ENCODE assay signal across 12 cellular contexts in the genomic region with DNA sequence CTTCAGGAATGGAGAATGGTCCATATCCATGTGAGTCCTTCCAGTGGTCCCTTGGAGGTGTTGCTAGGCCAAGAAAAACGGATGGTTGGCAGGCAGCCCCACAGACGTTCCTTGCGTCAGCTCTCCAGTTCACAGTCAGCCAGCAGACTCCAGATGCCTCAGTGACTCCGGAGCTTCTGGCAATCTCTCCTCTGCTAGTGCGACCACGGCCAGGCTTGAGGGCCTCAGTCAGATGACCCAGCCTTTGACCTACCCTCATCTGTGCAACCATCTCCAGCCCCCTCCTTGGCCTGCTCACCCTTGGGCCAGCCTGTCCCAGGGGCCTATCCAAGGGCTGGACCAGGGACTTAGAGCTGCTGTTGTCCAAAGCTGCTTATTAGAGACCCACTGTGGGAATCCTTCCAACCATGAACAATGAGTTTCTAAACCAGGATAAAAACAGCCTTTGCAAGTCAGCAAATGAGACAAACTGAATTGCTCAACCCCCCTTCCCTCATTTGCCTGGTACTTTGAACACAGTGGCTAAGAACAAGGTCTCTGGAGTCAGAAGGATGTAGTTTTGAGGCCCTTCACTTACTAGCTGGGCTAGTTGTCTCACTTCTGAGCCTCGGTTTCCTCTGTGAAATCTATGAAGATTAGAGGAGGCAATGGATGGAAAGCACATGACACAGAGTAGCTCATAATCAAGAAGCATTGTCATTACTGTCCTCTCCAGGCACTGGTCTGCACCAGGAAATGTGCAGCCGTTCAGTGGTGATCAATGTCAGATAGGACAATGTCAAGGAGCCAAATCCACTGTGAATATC. TPM values are rescaled to one million over a fixed set of nuclear protein-coding genes. Genes with fewer than 3 reads are reported as not detected.
DNase-seq lines count a peak whose midpoint lies in the region; ATAC-seq and TF ChIP-seq lines count a peak whose summit lies in the region.
"Had no signal": no experiment of that assay in that cellular context is flagged by ENCODE, and none has a peak within 500 bp of the region (broad histone marks: within the 10 kb centered on the region; RNA-seq: fewer than 3 reads in every experiment).

No MANE protein-coding gene starts in this region.

- TF ChIP-seq POLR2A in upper lobe of left lung (IDR thresholded peaks at IDR 0.05): no peak

- no peaks in the 10 kb centered on the region for H3K9me3 ChIP-seq in upper lobe of left lung
- H3K9me3 ChIP-seq: A549, Peyer's patch had no signal

- intact Hi-C loops in head of caudate nucleus (cut with DNase I): no loop called here

- H3K36me3 Mint-ChIP-seq in T-helper 2 cell treated with Interferon-gamma antibody and Interleukin-4, amounts not matched to agents 5 μg/mL and 100 μg/mL, for 36 hours (ENCODE audit: low read depth): peaks cover 33% of the 10 kb centered on the region
- peaks cover 39% of the 10 kb centered on the region for H3K36me3 Mint-ChIP-seq in nephron progenitor cell (ENCODE audit: low read depth)

- TF ChIP-seq EP300 in upper lobe of left lung (IDR thresholded peaks at IDR 0.05): no peak

- H3K27ac Mint-ChIP-seq in T-helper 2 cell treated with Interferon-gamma antibody and Interleukin-4, amounts not matched to agents 5 μg/mL and 100 μg/mL, for 36 hours: no peak overlapping the region
- peak overlapping the region; percentile 66 for H3K27ac Mint-ChIP-seq in nephron progenitor cell
- H3K27ac Mint-ChIP-seq: activated CD4-positive, alpha-beta T cell treated with anti-CD3 and anti-CD28 coated beads for 36 hours had no signal

- WGBS in upper lobe of left lung, 2 donors: 53 to 55% methylated on average over 2 to 8 of the region's 8 CpGs

- H3K4me3 ChIP-seq in upper lobe of left lung: no peak overlapping the region
- H3K4me3 ChIP-seq: A549, Peyer's patch had no signal

- H3K4me1 ChIP-seq in upper lobe of left lung: peaks cover 6 to 17% (median 12%) of the 10 kb centered on the region in 4 donors
- H3K4me1 ChIP-seq: A549, Peyer's patch had no signal

- no peak overlapping the region for H3K4me3 Mint-ChIP-seq in T-helper 2 cell treated with Interferon-gamma antibody and Interleukin-4, amounts not matched to agents 5 μg/mL and 100 μg/mL, for 36 hours
- no peak overlapping the region for H3K4me3 Mint-ChIP-seq in nephron progenitor cell
- H3K4me3 Mint-ChIP-seq: activated CD4-positive, alpha-beta T cell treated with anti-CD3 and anti-CD28 coated beads for 36 hours had no signal

- H3K36me3 ChIP-seq in upper lobe of left lung: peaks cover 0 to 34% (median 12%) of the 10 kb centered on the region in 4 donors

- no peaks in the 10 kb centered on the region for H3K4me1 Mint-ChIP-seq in T-helper 2 cell treated with Interferon-gamma antibody and Interleukin-4, amounts not matched to agents 5 μg/mL and 100 μg/mL, for 36 hours (ENCODE audit: low read depth)
- peaks cover 13% of the 10 kb centered on the region for H3K4me1 Mint-ChIP-seq in nephron progenitor cell
- H3K4me1 Mint-ChIP-seq: activated CD4-positive, alpha-beta T cell treated with anti-CD3 and anti-CD28 coated beads for 36 hours had no signal

- DNase-seq in T-helper 2 cell treated with Interferon-gamma antibody and Interleukin-4, amounts not matched to agents 5 μg/mL and 100 μg/mL, for 36 hours (ENCODE audit: low spot score): peak; percentile 2
- DNase-seq in T-helper 2 cell: no peak
- peak in 40 of 42 donors; percentile 25 to 90 (median 71) for DNase-seq in head of caudate nucleus
- no peak for DNase-seq in nephron progenitor cell
- no peak for DNase-seq in upper lobe of left lung
- DNase-seq in RKO (ENCODE audit: low spot score): no peak
- no peak for DNase-seq in NCI-H82 (lab: John Stamatoyannopoulos, UW)
- DNase-seq: activated CD4-positive, alpha-beta T cell treated with anti-CD3 and anti-CD28 coated beads for 36 hours; stimulated activated CD4-positive, alpha-beta T cell treated with anti-CD3 and anti-CD28 coated beads, Interleukin-12 subunit alpha, Interleukin-12 subunit beta, amount 100 ng/mL, for 4 hours had no signal

- ATAC-seq in upper lobe of left lung (ENCODE audit: low FRiP score in 2 of 2): peak; percentile 76 to 93
- ATAC-seq in HG02610 (IDR thresholded peaks at IDR 0.05; ENCODE audit: unreplicated experiment): no peak

- no peaks in the 10 kb centered on the region for H3K27me3 ChIP-seq in upper lobe of left lung
- H3K27me3 ChIP-seq: Peyer's patch had no signal

- no peaks in the 10 kb centered on the region for H3K9me3 Mint-ChIP-seq in T-helper 2 cell treated with Interferon-gamma antibody and Interleukin-4, amounts not matched to agents 5 μg/mL and 100 μg/mL, for 36 hours
- H3K9me3 Mint-ChIP-seq in nephron progenitor cell: peaks cover 6% of the 10 kb centered on the region

- TF ChIP-seq CTCF in nephron progenitor cell (IDR thresholded peaks at IDR 0.05): no peak
- no peak for TF ChIP-seq CTCF in upper lobe of left lung (IDR thresholded peaks at IDR 0.05)

- H3K27me3 Mint-ChIP-seq in T-helper 2 cell treated with Interferon-gamma antibody and Interleukin-4, amounts not matched to agents 5 μg/mL and 100 μg/mL, for 36 hours (ENCODE audit: low read depth): no peaks in the 10 kb centered on the region
- H3K27me3 Mint-ChIP-seq in nephron progenitor cell (ENCODE audit: low read depth, poor library complexity): peaks cover 3% of the 10 kb centered on the region
- H3K27me3 Mint-ChIP-seq: activated CD4-positive, alpha-beta T cell treated with anti-CD3 and anti-CD28 coated beads for 36 hours had no signal

- H3K27ac ChIP-seq in upper lobe of left lung: peak overlapping the region in 3 of 4 donors; percentile 8 to 57 (median 27)
- H3K27ac ChIP-seq: A549 had no signal

RNA-seq across cellular contexts. Expression of a gene that starts 44.8 kb away (rescaled TPM):
- total RNA-seq in upper lobe of left lung: 100 to 1,000 TPM in 2 of 6 donors, 10 to 100 TPM in 4; 62.9 to 110 (median 81.5) TPM

Comparison
In these comparisons a context has a peak if more than half of its experiments do, and no peak if none do; other contexts are left out.
1. DNase-seq: peak in T-helper 2 cell treated with Interferon-gamma antibody and Interleukin-4, amounts not matched to agents 5 μg/mL and 100 μg/mL, for 36 hours (single experiment) and head of caudate nucleus (40 of 42); none in T-helper 2 cell (0 of 5), nephron progenitor cell (single experiment), upper lobe of left lung (0 of 2), RKO (single experiment) and NCI-H82 (single experiment).